In genomic region chr2:18047896-18048657, GRCh38 we compare ENCODE assay signal across 1 cellular context.
TF ChIP-seq lines count a peak whose summit lies in the region.

No MANE protein-coding gene starts in this region.

TF ChIP-seq in HCT116, 20 proteins besides CTCF, POLR2A, EP300 and RAD21 (continued from another document):
- peak; percentile 56 for TF ChIP-seq FOSL1 (IDR thresholded peaks at IDR 0.05; ENCODE audit: low read depth)
- TF ChIP-seq TCF7L2 (IDR thresholded peaks at IDR 0.05; ENCODE audit: borderline replicate concordance, extremely low read depth, insufficient read depth, insufficient read length) = no peak
- no peak for TF ChIP-seq CBX3 (IDR thresholded peaks at IDR 0.05; ENCODE audit: low read depth)
- TF ChIP-seq REST (IDR thresholded peaks at IDR 0.05; ENCODE audit: low read depth) = no peak
- TF ChIP-seq CEBPB (IDR thresholded peaks at IDR 0.05; ENCODE audit: low read depth) = peak; percentile 72; the same call in 1 of the 2 replicates
- TF ChIP-seq YY1 (IDR thresholded peaks at IDR 0.05; ENCODE audit: extremely low read depth, insufficient replicate concordance, low read depth, low read length) = no peak
- TF ChIP-seq SIN3A (IDR thresholded peaks at IDR 0.05; ENCODE audit: low read depth) = 0 out of 2 replicates have a peak, but pooled peaks have one; percentile 36
